In the genomic region with DNA sequence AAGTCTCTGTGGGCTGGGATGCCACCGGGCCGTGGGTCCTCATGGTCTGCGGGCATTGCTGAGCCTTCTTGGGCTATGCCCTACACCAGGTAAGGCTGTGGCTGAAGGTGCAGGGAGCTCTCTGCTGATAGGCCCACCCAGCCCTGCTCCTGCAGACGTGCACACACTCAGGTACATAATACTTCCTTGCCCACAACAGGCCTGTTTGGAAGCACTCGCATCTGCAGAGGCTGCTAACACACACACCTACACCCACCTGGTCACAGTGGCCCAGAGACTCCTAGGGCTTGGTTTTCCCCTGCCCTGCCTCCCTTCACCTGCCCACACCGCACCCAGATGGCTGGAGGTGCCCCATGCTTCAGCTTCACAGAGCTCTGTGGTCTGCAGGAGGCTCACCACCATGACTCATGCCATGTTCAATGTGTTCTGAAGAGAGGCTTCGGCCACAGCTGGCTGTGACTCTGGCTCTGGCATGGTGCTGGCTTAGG, we compare ENCODE assay signal across 9 cellular contexts.
DNase-seq lines count a peak whose midpoint lies in the region; ATAC-seq and TF ChIP-seq lines count a peak whose summit lies in the region.
"Had no signal": no experiment of that assay in that cellular context is flagged by ENCODE, and none has a peak within 500 bp of the region (broad histone marks: within the 10 kb centered on the region; RNA-seq: fewer than 3 reads in every experiment).

No MANE protein-coding gene starts in this region.

- H3K9ac ChIP-seq in MM.1S (ENCODE audit: low read length) (peak overlapping the region; percentile 32; the same call in 1 of the 2 replicates), adipocyte (ENCODE audit: low read length) (no peak overlapping the region)

- DNase-seq in ELR (ENCODE audit: low read depth) (peak; percentile 75), MM.1S (peak; percentile 94), adipocyte (ENCODE audit: low read depth) (peak; percentile 28), occipital lobe (lab: John Stamatoyannopoulos, UW) (no peak), omental fat pad (ENCODE audit: low spot score) (no peak), NAMALWA (ENCODE audit: low spot score) (no peak), NCI-H2107 treated with DMSO at 0.1 percent for 48 hours (lab: John Stamatoyannopoulos, UW; ENCODE audit: unreplicated experiment) (no peak)
- DNase-seq in naive thymus-derived CD4-positive, alpha-beta T cell, result peak in 2 of 9 donors; percentile 2 to 21
- DNase-seq: midbrain had no signal

- H3K27ac Mint-ChIP-seq in naive thymus-derived CD4-positive, alpha-beta T cell, result no peak overlapping the region

- POLR2A ChIA-PET in naive thymus-derived CD4-positive, alpha-beta T cell (lab: Charles Lee), result no interaction called here

- no peaks in the 10 kb centered on the region for H3K9me2 ChIP-seq in MM.1S (replicated peaks; ENCODE audit: insufficient read depth, low read length)

- peak; percentile 23 for ATAC-seq in naive thymus-derived CD4-positive, alpha-beta T cell
- no peak for ATAC-seq in omental fat pad (ENCODE audit: low FRiP score)

- H3K9me3 Mint-ChIP-seq in naive thymus-derived CD4-positive, alpha-beta T cell, result no peaks in the 10 kb centered on the region

- peaks cover 11 to 27% (median 22%) of the 10 kb centered on the region in 7 donors for H3K4me1 Mint-ChIP-seq in naive thymus-derived CD4-positive, alpha-beta T cell

- H3K4me2 ChIP-seq in MM.1S (ENCODE audit: low read depth, low read length), result peak overlapping the region; percentile 30

- H3K4me3 ChIP-seq in MM.1S (ENCODE audit: low read length) (no peak overlapping the region), adipocyte (ENCODE audit: low read length) (no peak overlapping the region)
- H3K4me3 ChIP-seq in naive thymus-derived CD4-positive, alpha-beta T cell (ENCODE audit: low read length), result no peak overlapping the region

- H3K4me3 Mint-ChIP-seq in naive thymus-derived CD4-positive, alpha-beta T cell, result peak overlapping the region in 1 of 10 donors; percentile 6

- intact Hi-C loops in naive thymus-derived CD4-positive, alpha-beta T cell (cut with micrococcal nuclease), result no loop called here

- H3K9me3 ChIP-seq in MM.1S (replicated peaks; ENCODE audit: insufficient read depth, low read length), result no peaks in the 10 kb centered on the region
- no peaks in the 10 kb centered on the region for H3K9me3 ChIP-seq in adipocyte (ENCODE audit: control insufficient read depth, low read length)
- H3K9me3 ChIP-seq in naive thymus-derived CD4-positive, alpha-beta T cell (ENCODE audit: control insufficient read depth in 2 of 3, low read length in 3 of 3), result no peaks in the 10 kb centered on the region

- no peaks in the 10 kb centered on the region for H3K79me2 ChIP-seq in MM.1S (ENCODE audit: low read length)

- no peaks in the 10 kb centered on the region for H4K20me1 ChIP-seq in MM.1S (ENCODE audit: insufficient read depth, low read length)

- no peaks in the 10 kb centered on the region for H3K27me3 ChIP-seq in MM.1S (replicated peaks; ENCODE audit: insufficient read depth, low read length)
- H3K27me3 ChIP-seq in adipocyte (replicated peaks; ENCODE audit: control insufficient read depth, insufficient read depth, low read length), result peaks cover 30% of the 10 kb centered on the region
- H3K27me3 ChIP-seq in naive thymus-derived CD4-positive, alpha-beta T cell (ENCODE audit: control insufficient read depth in 2 of 2, insufficient read depth in 2 of 2, low read length in 2 of 2), result no peaks in the 10 kb centered on the region

- CTCF ChIA-PET in naive thymus-derived CD4-positive, alpha-beta T cell (lab: Charles Lee), result no interaction called here

- TF ChIP-seq CTCF in MM.1S (IDR thresholded peaks at IDR 0.05; ENCODE audit: low read length) (no peak), omental fat pad (IDR thresholded peaks at IDR 0.05) (no peak)

- H3F3A ChIP-seq in MM.1S (ENCODE audit: insufficient read depth, low read length), result peaks cover 18% of the 10 kb centered on the region

- H3K27ac ChIP-seq in MM.1S (ENCODE audit: low read length), result peak overlapping the region; percentile 87
- H3K27ac ChIP-seq in naive thymus-derived CD4-positive, alpha-beta T cell (ENCODE audit: low read depth, low read length), result no peak overlapping the region

- no peaks in the 10 kb centered on the region for H3K27me3 Mint-ChIP-seq in naive thymus-derived CD4-positive, alpha-beta T cell

- H3K36me3 Mint-ChIP-seq in naive thymus-derived CD4-positive, alpha-beta T cell, result peaks cover 0 to 30% (median 5%) of the 10 kb centered on the region in 5 donors

- H3K36me3 ChIP-seq in MM.1S (replicated peaks; ENCODE audit: insufficient read depth, low read length) (no peaks in the 10 kb centered on the region), adipocyte (ENCODE audit: control insufficient read depth, insufficient read depth, low read length, severe bottlenecking) (no peaks in the 10 kb centered on the region)
- H3K36me3 ChIP-seq in naive thymus-derived CD4-positive, alpha-beta T cell (ENCODE audit: control insufficient read depth in 2 of 3, insufficient read depth in 3 of 3, low read length in 3 of 3), result peaks cover 0 to 62% (median 0%) of the 10 kb centered on the region in 3 experiments

- H3K4me1 ChIP-seq in MM.1S (ENCODE audit: low read length) (peaks cover 67% of the 10 kb centered on the region), adipocyte (ENCODE audit: control insufficient read depth, insufficient read depth, low read length) (no peaks in the 10 kb centered on the region)
- H3K4me1 ChIP-seq in naive thymus-derived CD4-positive, alpha-beta T cell (ENCODE audit: control insufficient read depth in 2 of 2, insufficient read depth in 2 of 2, low read length in 2 of 2), result no peaks in the 10 kb centered on the region

- H2AFZ ChIP-seq in MM.1S (ENCODE audit: low read length), result peak overlapping the region; percentile 0; the same call in 1 of the 2 replicates

Comparison
In these comparisons a context has a peak if more than half of its experiments do, and no peak if none do; other contexts are left out.
1. DNase-seq: peak in ELR (single experiment), MM.1S (single experiment) and adipocyte (single experiment); none in occipital lobe (single experiment), omental fat pad (single experiment), NAMALWA (single experiment) and NCI-H2107 treated with DMSO at 0.1 percent for 48 hours (single experiment).